9 cellular contexts compared by ENCODE assay signal in genomic region chr11:64340671-64341335, GRCh38. TPM values are rescaled to one million over a fixed set of nuclear protein-coding genes. Genes with fewer than 3 reads are reported as not detected.
DNase-seq lines count a peak whose midpoint lies in the region; ATAC-seq and TF ChIP-seq lines count a peak whose summit lies in the region.
"Had no signal": no experiment of that assay in that cellular context is flagged by ENCODE, and none has a peak within 500 bp of the region (broad histone marks: within the 10 kb centered on the region; RNA-seq: fewer than 3 reads in every experiment).

No MANE protein-coding gene starts in this region.

- peaks cover 54% of the 10 kb centered on the region for H3K4me1 Mint-ChIP-seq in CD4-positive, alpha-beta T cell (ENCODE audit: low read depth)

- H3K9me3 Mint-ChIP-seq in CD4-positive, alpha-beta T cell = no peaks in the 10 kb centered on the region

- CTCF ChIA-PET in CD4-positive, alpha-beta T cell (lab: Charles Lee) = interaction anchor here (0.9 to 3.9 kb wide), 4 partner anchors 9 to 40 kb away, joined by 3 to 34 read pairs (median 9); partner anchors contain the start of genes PRDX5 and TRMT112

- TF ChIP-seq CTCF in CD4-positive, alpha-beta T cell (IDR thresholded peaks at IDR 0.05) = no peak
- TF ChIP-seq CTCF in VCaP (conservative IDR thresholded peaks at IDR 0.05) (0 out of 2 replicates have a peak, but pooled peaks have one; percentile 14), choroid plexus epithelial cell (conservative IDR thresholded peaks at IDR 0.05; ENCODE audit: low read depth, low read length) (peak; percentile 32), osteoblast (IDR thresholded peaks at IDR 0.05; ENCODE audit: extremely low read depth, low read depth, low read length) (no peak)

- intact Hi-C loops in CD4-positive, alpha-beta T cell (cut with DNase I, micrococcal nuclease) = loop anchor here (1.0 to 5.0 kb wide), 3 partner anchors 24 to 36 kb away; partner anchors contain the start of genes ESRRA (in 2 of the 2) and TRMT112 (in 1 of the 2)

- H3K36me3 Mint-ChIP-seq in CD4-positive, alpha-beta T cell (ENCODE audit: low read depth) = peaks cover 39% of the 10 kb centered on the region

- peak overlapping the region; percentile 93 for H3K27ac Mint-ChIP-seq in CD4-positive, alpha-beta T cell

- no peaks in the 10 kb centered on the region for H3K79me2 ChIP-seq in osteoblast (ENCODE audit: insufficient read depth, low read length)

- H3K9me3 ChIP-seq in CD4-positive, alpha-beta T cell (ENCODE audit: control insufficient read depth, low read length) = no peaks in the 10 kb centered on the region
- no peaks in the 10 kb centered on the region for H3K9me3 ChIP-seq in osteoblast (ENCODE audit: low read depth, low read length)

- no peaks in the 10 kb centered on the region for H3K36me3 ChIP-seq in osteoblast (ENCODE audit: insufficient read depth, low read length)

- H4K20me1 ChIP-seq in osteoblast (ENCODE audit: insufficient read depth, low read length) = no peaks in the 10 kb centered on the region

- no peaks in the 10 kb centered on the region for H3K27me3 ChIP-seq in CD4-positive, alpha-beta T cell (ENCODE audit: control insufficient read depth, insufficient read depth, low read length)
- no peaks in the 10 kb centered on the region for H3K27me3 ChIP-seq in osteoblast (ENCODE audit: insufficient read depth, low read length)

- H3K4me3 Mint-ChIP-seq in CD4-positive, alpha-beta T cell = peak overlapping the region; percentile 92

- peak overlapping the region; percentile 93 for H3K27ac ChIP-seq in CD4-positive, alpha-beta T cell (ENCODE audit: low read depth, low read length)
- H3K27ac ChIP-seq in VCaP = peak overlapping the region; percentile 94; the same call in 1 of the 2 replicates
- no peak overlapping the region for H3K27ac ChIP-seq in osteoblast (ENCODE audit: low read depth, low read length)
- H3K27ac ChIP-seq: epithelial cell of prostate had no signal

- ATAC-seq in CD4-positive, alpha-beta T cell (ENCODE audit: poor library complexity) = peak; percentile 35
- peak; percentile 40 for ATAC-seq in HG02763 (IDR thresholded peaks at IDR 0.05; ENCODE audit: unreplicated experiment)
- ATAC-seq in HG02840 (IDR thresholded peaks at IDR 0.05; ENCODE audit: low FRiP score, unreplicated experiment) = no peak

- no peak overlapping the region for H3K4me3 ChIP-seq in choroid plexus epithelial cell (ENCODE audit: low read depth, low read length)
- no peak overlapping the region for H3K4me3 ChIP-seq in osteoblast (ENCODE audit: insufficient read depth, low read length)

- no peak overlapping the region for H2AFZ ChIP-seq in osteoblast (ENCODE audit: low read length)

- no peak overlapping the region for H3K4me2 ChIP-seq in osteoblast (ENCODE audit: insufficient read depth, low read length)

- DNase-seq in CD4-positive, alpha-beta T cell = peak; percentile 59 to 82 (median 68)
- DNase-seq in choroid plexus epithelial cell (ENCODE audit: low read depth) (no peak), osteoblast (ENCODE audit: insufficient read length, low spot score, missing footprints) (peak; percentile 80), NCI-H1436 (lab: John Stamatoyannopoulos, UW) (no peak), GF-D8 (lab: John Stamatoyannopoulos, UW) (no peak)

- H3K27me3 Mint-ChIP-seq in CD4-positive, alpha-beta T cell = no peaks in the 10 kb centered on the region

- peaks cover 3% of the 10 kb centered on the region for H3K4me1 ChIP-seq in osteoblast (ENCODE audit: insufficient read depth, low read length)

- POLR2A ChIA-PET in CD4-positive, alpha-beta T cell (lab: Charles Lee) = interaction anchor here (0.6 to 4.7 kb wide), 10 partner anchors 11 to 1749 kb away, joined by 3 to 103 read pairs (median 6); partner anchors contain the start of genes ESRRA, FKBP2, NUDT22 and PRDX5

RNA-seq across cellular contexts. Expression of gene CCDC88B, which starts 0.8 kb away (rescaled TPM):
- total RNA-seq in CD4-positive, alpha-beta T cell = 100 to 1,000 TPM; 107 to 112 TPM
- 0.29 and 1.4 TPM in 2 replicates for total RNA-seq in osteoblast

RNA-seq across cellular contexts. Expression of gene RPS6KA4, which starts 18.2 kb away (rescaled TPM):
- total RNA-seq in CD4-positive, alpha-beta T cell = 1 to 10 TPM; 7.3 to 9.2 TPM
- total RNA-seq in osteoblast = 35.9 and 39.4 TPM in 2 replicates

RNA-seq across cellular contexts. Expression of gene PRDX5, which starts 22.9 kb away (rescaled TPM):
- 10 to 100 TPM; 31.7 to 33.1 TPM for total RNA-seq in CD4-positive, alpha-beta T cell
- 238 and 245 TPM in 2 replicates for total RNA-seq in osteoblast

RNA-seq across cellular contexts. Expression of gene TRMT112, which starts 23.4 kb away (rescaled TPM):
- 10 to 100 TPM; 70.5 to 71.4 TPM for total RNA-seq in CD4-positive, alpha-beta T cell
- total RNA-seq in osteoblast = 104 and 123 TPM in 2 replicates

RNA-seq across cellular contexts. Expression of gene ESRRA, which starts 35.5 kb away (rescaled TPM):
- total RNA-seq in CD4-positive, alpha-beta T cell = 10 to 100 TPM; 10.9 to 12.0 TPM
- 24.5 and 28.6 TPM in 2 replicates for total RNA-seq in osteoblast

Comparison
In these comparisons a context has a peak if more than half of its experiments do, and no peak if none do; other contexts are left out.
1. DNase-seq: peak in CD4-positive, alpha-beta T cell (10 of 10) and osteoblast (single experiment); none in choroid plexus epithelial cell (single experiment), NCI-H1436 (single experiment) and GF-D8 (single experiment).
2. CTCF ChIP-seq: peak in VCaP (single experiment) and choroid plexus epithelial cell (single experiment); none in CD4-positive, alpha-beta T cell (single experiment) and osteoblast (single experiment).
3. RNA of gene CCDC88B, which starts 0.8 kb away (total RNA-seq): 107 to 112 TPM in CD4-positive, alpha-beta T cell; 0.29 to 1.4 TPM in osteoblast; every median in the first group is over 10 times any median in the second.